Comparison of ENCODE assay signal across 28 cellular contexts in genomic region chr4:108366716-108367115, GRCh38.
"Had no signal": no experiment of that assay in that cellular context is flagged by ENCODE, and none has a peak within 500 bp of the region (broad histone marks: within the 10 kb centered on the region; RNA-seq: fewer than 3 reads in every experiment).

No MANE protein-coding gene starts in this region.

- H3K27ac ChIP-seq: dorsolateral prefrontal cortex, epithelial cell of prostate, left lung, neural progenitor cell, prostate gland, right atrium auricular region, suprapubic skin, transverse colon, vagina had no signal

- H3K27me3 ChIP-seq: neural progenitor cell, right atrium auricular region, transverse colon, vagina had no signal

- H2AFZ ChIP-seq: neural progenitor cell had no signal

- H3K4me1 Mint-ChIP-seq: endodermal cell, naive B cell had no signal

- ATAC-seq: esophagus mucosa; left cardiac atrium; left lung; mucosa of descending colon; sciatic nerve; stimulated activated naive CD8-positive, alpha-beta T cell treated with anti-CD3 and anti-CD28 coated beads, Interleukin-15, amount 100 ng/mL, for 72 hours had no signal

- H3K9ac ChIP-seq: neural progenitor cell had no signal

- H3K36me3 Mint-ChIP-seq: mesothelial cell of epicardium, naive B cell, neural progenitor cell had no signal

- H3K4me1 ChIP-seq: left lung, prostate gland, right atrium auricular region, suprapubic skin, transverse colon, vagina had no signal

- H3K4me2 ChIP-seq: neural progenitor cell, smooth muscle cell had no signal

- H3K9me3 ChIP-seq: left lung, mucosa of descending colon, prostate gland, right atrium auricular region, suprapubic skin, transverse colon, vagina had no signal

- H3K27ac Mint-ChIP-seq: endodermal cell; mesothelial cell of epicardium; naive B cell; nephron; stimulated activated naive CD8-positive, alpha-beta T cell treated with anti-CD3 and anti-CD28 coated beads, Interleukin-15, amount 100 ng/mL, for 72 hours had no signal

- H3K4me3 ChIP-seq: dorsolateral prefrontal cortex, left lung, mucosa of descending colon, neural progenitor cell, prostate gland, right atrium auricular region, smooth muscle cell, suprapubic skin, transverse colon, vagina had no signal

- H3K27me3 Mint-ChIP-seq: naive B cell had no signal

- H3K4me3 Mint-ChIP-seq: endodermal cell; mesothelial cell of epicardium; naive B cell; nephron; neural progenitor cell; stimulated activated naive CD8-positive, alpha-beta T cell treated with anti-CD3 and anti-CD28 coated beads, Interleukin-15, amount 100 ng/mL, for 72 hours had no signal

- DNase-seq: dorsolateral prefrontal cortex; effector CD4-positive, alpha-beta T cell; endodermal cell; foreskin melanocyte; left cardiac atrium; left lung; mesenchymal stem cell; mucosa of descending colon; naive B cell; nucleus accumbens; stimulated activated CD4-positive, alpha-beta T cell treated with anti-CD3 and anti-CD28 coated beads, Interleukin-12 subunit alpha, Interleukin-12 subunit beta, amount 100 ng/mL, for 4 hours; stimulated activated CD4-positive, alpha-beta T cell treated with anti-CD3 and anti-CD28 coated beads, Interleukin-1b, Interleukin-23, amount 100 ng/mL, for 48 hours; stimulated activated CD4-positive, alpha-beta T cell treated with anti-CD3 and anti-CD28 coated beads, Interleukin-4, amount 100 ng/mL, for 1 hour; stimulated activated CD8-positive, alpha-beta memory T cell treated with anti-CD3 and anti-CD28 coated beads, Interleukin-4, amount 100 ng/mL, for 48 hours; stimulated activated naive CD4-positive, alpha-beta T cell; stimulated activated naive CD8-positive, alpha-beta T cell treated with anti-CD3 and anti-CD28 coated beads, Interleukin-15, amount 100 ng/mL, for 72 hours; transverse colon had no signal

- H3K36me3 ChIP-seq: left lung, neural progenitor cell, prostate gland, right atrium auricular region, suprapubic skin, transverse colon, vagina had no signal

- H3K9me3 Mint-ChIP-seq: mesothelial cell of epicardium; naive B cell; nephron; stimulated activated naive CD8-positive, alpha-beta T cell treated with anti-CD3 and anti-CD28 coated beads, Interleukin-15, amount 100 ng/mL, for 72 hours had no signal
